Comparison of ENCODE assay signal across 13 cellular contexts in the genomic region with DNA sequence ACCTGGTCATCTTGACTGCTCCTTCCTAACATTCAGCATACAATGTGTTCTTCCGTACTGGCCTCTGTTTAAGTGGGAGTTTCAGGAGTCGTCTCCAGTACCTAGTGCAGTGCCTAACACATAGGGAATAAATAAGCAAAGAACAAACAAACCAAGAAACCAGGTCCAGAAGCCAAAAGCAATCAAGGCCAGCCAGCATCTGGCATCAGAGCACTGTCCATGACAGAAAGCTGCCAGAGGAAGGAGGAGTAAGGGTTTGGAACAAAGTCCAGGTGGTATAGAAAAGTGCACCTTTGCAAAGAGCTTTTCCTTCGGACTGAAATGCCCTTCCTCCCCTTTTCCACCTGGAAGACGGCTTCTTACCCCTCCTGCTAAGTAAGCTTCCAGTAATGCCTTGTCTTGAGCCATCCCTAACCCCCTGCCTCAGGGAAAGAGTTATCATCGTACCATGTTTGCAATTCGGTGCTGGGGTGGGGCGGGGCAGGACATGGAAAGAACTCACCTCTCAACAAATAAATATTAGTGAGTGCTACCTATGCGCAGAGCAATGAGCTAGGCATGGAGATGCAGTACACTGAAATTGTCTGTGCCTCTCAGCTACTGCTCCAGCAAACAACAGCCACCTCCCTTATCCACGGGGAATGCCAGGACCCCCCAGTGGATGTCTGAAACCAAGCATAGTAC. TPM values are rescaled to one million over a fixed set of nuclear protein-coding genes. Genes with fewer than 3 reads are reported as not detected.
DNase-seq lines count a peak whose midpoint lies in the region; ATAC-seq and TF ChIP-seq lines count a peak whose summit lies in the region.
"Had no signal": no experiment of that assay in that cellular context is flagged by ENCODE, and none has a peak within 500 bp of the region (broad histone marks: within the 10 kb centered on the region; RNA-seq: fewer than 3 reads in every experiment).

No MANE protein-coding gene starts in this region.

- H3K4me2 ChIP-seq in smooth muscle cell = no peak overlapping the region

- H3K4me3 ChIP-seq in smooth muscle cell (no peak overlapping the region), vagina (no peak overlapping the region)
- H3K4me3 ChIP-seq: esophagus squamous epithelium, MG63, prostate gland had no signal

- peaks cover 29% of the 10 kb centered on the region for H3K4me1 ChIP-seq in foreskin keratinocyte
- H3K4me1 ChIP-seq in smooth muscle cell (ENCODE audit: low read depth) = no peaks in the 10 kb centered on the region
- peaks cover 13% of the 10 kb centered on the region for H3K4me1 ChIP-seq in vagina
- H3K4me1 ChIP-seq: prostate gland had no signal

- peaks cover 5% of the 10 kb centered on the region for H3K27me3 Mint-ChIP-seq in HFFc6 (ENCODE audit: insufficient read depth)
- peaks cover 4% of the 10 kb centered on the region for H3K27me3 Mint-ChIP-seq in activated CD8-positive, alpha-beta T cell treated with anti-CD3 and anti-CD28 coated beads, Interleukin-2, amount 10 ng/mL, durations not matched to agents 7 days and 5 days (ENCODE audit: low read depth)
- H3K27me3 Mint-ChIP-seq: CD4-positive, alpha-beta T cell had no signal

- H3F3A ChIP-seq in smooth muscle cell (ENCODE audit: low read depth) = no peaks in the 10 kb centered on the region

- no peak for ATAC-seq in activated CD8-positive, alpha-beta T cell treated with anti-CD3 and anti-CD28 coated beads, Interleukin-2, amount 10 ng/mL, durations not matched to agents 7 days and 5 days
- ATAC-seq in foreskin keratinocyte = no peak

- no peak for TF ChIP-seq CTCF in C4-2B (conservative IDR thresholded peaks at IDR 0.05)
- TF ChIP-seq CTCF in HFFc6 (IDR thresholded peaks at IDR 0.05) = no peak
- no peak for TF ChIP-seq CTCF in foreskin keratinocyte (conservative IDR thresholded peaks at IDR 0.05)
- TF ChIP-seq CTCF in smooth muscle cell (IDR thresholded peaks at IDR 0.05; ENCODE audit: borderline replicate concordance, insufficient read depth, poor library complexity, severe bottlenecking) = no peak
- no peak for TF ChIP-seq CTCF in vagina (IDR thresholded peaks at IDR 0.05)

- H3K4me1 Mint-ChIP-seq in HFFc6 (ENCODE audit: low read depth) = peaks cover 58% of the 10 kb centered on the region
- peaks cover 25% of the 10 kb centered on the region for H3K4me1 Mint-ChIP-seq in activated CD8-positive, alpha-beta T cell treated with anti-CD3 and anti-CD28 coated beads, Interleukin-2, amount 10 ng/mL, durations not matched to agents 7 days and 5 days (ENCODE audit: low read depth)

- peak overlapping the region; percentile 91 for H3K27ac Mint-ChIP-seq in HFFc6
- peak overlapping the region; percentile 75 for H3K27ac Mint-ChIP-seq in activated CD8-positive, alpha-beta T cell treated with anti-CD3 and anti-CD28 coated beads, Interleukin-2, amount 10 ng/mL, durations not matched to agents 7 days and 5 days
- H3K27ac Mint-ChIP-seq: CD4-positive, alpha-beta T cell had no signal

- CTCF ChIA-PET in activated CD8-positive, alpha-beta T cell treated with anti-CD3 and anti-CD28 coated beads, Interleukin-2, amount 10 ng/mL, durations not matched to agents 7 days and 5 days (lab: Charles Lee) = interaction anchor here (0.8 to 3.1 kb wide), 6 partner anchors 33 to 194 kb away, joined by 3 to 17 read pairs (median 5); partner anchors contain the start of gene NOG

- no peaks in the 10 kb centered on the region for H3K36me3 ChIP-seq in smooth muscle cell (ENCODE audit: low read depth)
- no peaks in the 10 kb centered on the region for H3K36me3 ChIP-seq in vagina
- H3K36me3 ChIP-seq: esophagus squamous epithelium, MG63, prostate gland had no signal

- POLR2A ChIA-PET in activated CD8-positive, alpha-beta T cell treated with anti-CD3 and anti-CD28 coated beads, Interleukin-2, amount 10 ng/mL, durations not matched to agents 7 days and 5 days (lab: Charles Lee) = interaction anchor here (0.7 to 1.1 kb wide), 4 partner anchors 92 to 312 kb away, joined by 3 to 4 read pairs (median 3); partner anchors contain the start of gene NOG

- H3K27me3 ChIP-seq in foreskin keratinocyte = no peaks in the 10 kb centered on the region
- H3K27me3 ChIP-seq in smooth muscle cell (ENCODE audit: low read depth) = no peaks in the 10 kb centered on the region
- H3K27me3 ChIP-seq in vagina = no peaks in the 10 kb centered on the region
- H3K27me3 ChIP-seq: MG63 had no signal

- no peak for DNase-seq in HFFc6
- no peak for DNase-seq in activated CD8-positive, alpha-beta T cell treated with anti-CD3 and anti-CD28 coated beads, Interleukin-2, amount 10 ng/mL, durations not matched to agents 7 days and 5 days
- peak in 1 of 2 donors; percentile 16 for DNase-seq in foreskin keratinocyte
- DNase-seq in smooth muscle cell (lab: John Stamatoyannopoulos, UW; ENCODE audit: unreplicated experiment) = no peak
- no peak for DNase-seq in vagina (ENCODE audit: extremely low spot score in 2 of 2)
- DNase-seq in NCI-H510A treated with DMSO at 0.1 percent for 48 hours (lab: John Stamatoyannopoulos, UW) = no peak
- DNase-seq: cerebellar nuclear complex, esophagus squamous epithelium, NCI-H2029 treated with DMSO at 0.1 percent for 48 hours had no signal

- no peaks in the 10 kb centered on the region for H3K79me2 ChIP-seq in smooth muscle cell (ENCODE audit: low read depth)

- no peak overlapping the region for H2AFZ ChIP-seq in smooth muscle cell (ENCODE audit: low read depth)

- H4K20me1 ChIP-seq in smooth muscle cell (ENCODE audit: low read depth) = no peaks in the 10 kb centered on the region

- H3K4me3 Mint-ChIP-seq in HFFc6 = no peak overlapping the region
- no peak overlapping the region for H3K4me3 Mint-ChIP-seq in activated CD8-positive, alpha-beta T cell treated with anti-CD3 and anti-CD28 coated beads, Interleukin-2, amount 10 ng/mL, durations not matched to agents 7 days and 5 days

- intact Hi-C loops in vagina (cut with DNase I) = no loop called here

- peaks cover 10% of the 10 kb centered on the region; the same call in 1 of the 2 replicates for H3K36me3 Mint-ChIP-seq in HFFc6 (ENCODE audit: low read depth)
- peaks cover 4% of the 10 kb centered on the region for H3K36me3 Mint-ChIP-seq in activated CD8-positive, alpha-beta T cell treated with anti-CD3 and anti-CD28 coated beads, Interleukin-2, amount 10 ng/mL, durations not matched to agents 7 days and 5 days (ENCODE audit: low read depth)

- 81% methylated on average over 9 of the region's 9 CpGs for WGBS in smooth muscle cell (ENCODE audit: low lambda C conversion rate)

- H3K27ac ChIP-seq in C4-2B (peak overlapping the region; percentile 25; the same call in 1 of the 2 replicates), foreskin keratinocyte (peak overlapping the region; percentile 92), smooth muscle cell (ENCODE audit: low read depth) (no peak overlapping the region), vagina (no peak overlapping the region)
- H3K27ac ChIP-seq: prostate gland had no signal

- TF ChIP-seq POLR2A in vagina (IDR thresholded peaks at IDR 0.05) = no peak

- H3K9ac ChIP-seq in smooth muscle cell (ENCODE audit: low read depth) = no peak overlapping the region

- no peaks in the 10 kb centered on the region for H3K9me3 Mint-ChIP-seq in HFFc6
- H3K9me3 Mint-ChIP-seq in activated CD8-positive, alpha-beta T cell treated with anti-CD3 and anti-CD28 coated beads, Interleukin-2, amount 10 ng/mL, durations not matched to agents 7 days and 5 days (ENCODE audit: insufficient read depth) = no peaks in the 10 kb centered on the region
- H3K9me3 Mint-ChIP-seq: CD4-positive, alpha-beta T cell had no signal

- H3K9me3 ChIP-seq in smooth muscle cell (replicated peaks; ENCODE audit: low read depth) (no peaks in the 10 kb centered on the region), vagina (no peaks in the 10 kb centered on the region)
- H3K9me3 ChIP-seq: esophagus squamous epithelium, MG63, prostate gland had no signal

RNA-seq across cellular contexts. Expression of gene C17orf67, which starts 47.6 kb away (rescaled TPM):
- 1 to 10 TPM; 1.5 to 2.3 (median 1.9) TPM for total RNA-seq in HFFc6 (2021; fragmentation: NEBNext Ultra II Directional; extraction: Animal tissue kit (Norgen Biotek cat#: 25700))
- total RNA-seq in activated CD8-positive, alpha-beta T cell treated with anti-CD3 and anti-CD28 coated beads, Interleukin-2, amount 10 ng/mL, durations not matched to agents 7 days and 5 days = 1 to 10 TPM; 3.1 to 3.2 TPM
- total RNA-seq in foreskin keratinocyte = 0.95 and 0.99 TPM in 2 replicates
- 0.79 and 0.91 TPM in 2 replicates for polyA plus RNA-seq in foreskin keratinocyte
- 0.31 TPM in 1 of 2 replicates, not detected in the other for total RNA-seq in smooth muscle cell
- 0.47 and 0.73 TPM in 2 replicates for polyA plus RNA-seq in smooth muscle cell
- total RNA-seq in vagina = 2.7 TPM

RNA-seq across cellular contexts. Expression of gene DGKE, which starts 47.8 kb away (rescaled TPM):
- 1 to 10 TPM; 5.9 to 9.3 (median 7.6) TPM for total RNA-seq in HFFc6 (2021; fragmentation: NEBNext Ultra II Directional; extraction: Animal tissue kit (Norgen Biotek cat#: 25700))
- total RNA-seq in activated CD8-positive, alpha-beta T cell treated with anti-CD3 and anti-CD28 coated beads, Interleukin-2, amount 10 ng/mL, durations not matched to agents 7 days and 5 days = 10 to 100 TPM; 30.8 to 31.1 TPM
- total RNA-seq in foreskin keratinocyte (5.8 and 5.9 TPM in 2 replicates), smooth muscle cell (2.6 and 5.9 TPM in 2 replicates), vagina (13.0 TPM)
- polyA plus RNA-seq in foreskin keratinocyte (1.3 and 2.0 TPM in 2 replicates), smooth muscle cell (1.2 and 1.5 TPM in 2 replicates)

Comparison
In these comparisons a context has a peak if more than half of its experiments do, and no peak if none do; other contexts are left out.
1. H3K27ac ChIP-seq: peak in C4-2B (single experiment) and foreskin keratinocyte (single experiment); none in smooth muscle cell (single experiment) and vagina (single experiment).